21 cellular contexts compared by ENCODE assay signal in genomic region chr18:56162316-56162715, GRCh38.
DNase-seq lines count a peak whose midpoint lies in the region; ATAC-seq, FAIRE-seq and TF ChIP-seq lines count a peak whose summit lies in the region.
"Had no signal": no experiment of that assay in that cellular context is flagged by ENCODE, and none has a peak within 500 bp of the region (broad histone marks: within the 10 kb centered on the region; RNA-seq: fewer than 3 reads in every experiment).

No MANE protein-coding gene starts in this region.

- H4K20me1 ChIP-seq in astrocyte (ENCODE audit: insufficient read depth, low read length): no peaks in the 10 kb centered on the region

- no peaks in the 10 kb centered on the region for H3K27me3 ChIP-seq in astrocyte (ENCODE audit: insufficient read depth, low read length)
- H3K27me3 ChIP-seq in left ventricle myocardium inferior (ENCODE audit: low read depth): no peaks in the 10 kb centered on the region
- no peaks in the 10 kb centered on the region for H3K27me3 ChIP-seq in pancreas
- H3K27me3 ChIP-seq in HAP-1 (ENCODE audit: low read depth): no peaks in the 10 kb centered on the region

- in situ Hi-C loops in HAP-1 (cut with MboI; ENCODE audit: low sequenced_read_pairs): no loop called here

- TF ChIP-seq CTCF in HFFc6 (IDR thresholded peaks at IDR 0.05) (no peak), astrocyte (IDR thresholded peaks at IDR 0.05; ENCODE audit: insufficient read depth, low read depth, low read length) (no peak), left ventricle myocardium inferior (IDR thresholded peaks at IDR 0.05; ENCODE audit: borderline replicate concordance) (no peak), pancreas (IDR thresholded peaks at IDR 0.05) (no peak)

- ATAC-seq in pancreas: peak; percentile 76 to 86 (median 84)
- no peak for ATAC-seq in GM18517 (IDR thresholded peaks at IDR 0.05; ENCODE audit: unreplicated experiment)
- ATAC-seq: stimulated activated memory B cell treated with anti-CD40 and anti-IgM and Interleukin-4, amounts not matched to agents 10 μg/mL and 1 μg/mL and 100 μg/mL, for 72 hours; T-helper 17 cell had no signal

- H3K4me1 Mint-ChIP-seq in HFFc6 (ENCODE audit: low read depth) (peaks cover 72% of the 10 kb centered on the region), astrocyte (ENCODE audit: low read depth, unreplicated experiment) (peaks cover 23% of the 10 kb centered on the region)
- H3K4me1 Mint-ChIP-seq: stimulated activated memory B cell treated with anti-CD40 and anti-IgM and Interleukin-4, amounts not matched to agents 10 μg/mL and 1 μg/mL and 100 μg/mL, for 72 hours; T-helper 17 cell had no signal

- H3K9me3 ChIP-seq in astrocyte (ENCODE audit: insufficient read depth, low read depth, low read length) (no peaks in the 10 kb centered on the region), left ventricle myocardium inferior (replicated peaks) (no peaks in the 10 kb centered on the region), pancreas (no peaks in the 10 kb centered on the region), HAP-1 (no peaks in the 10 kb centered on the region; the same call in 1 of the 2 replicates)
- H3K9me3 ChIP-seq: Caco-2 had no signal

- intact Hi-C loops in left ventricle myocardium inferior (cut with micrococcal nuclease) (no loop called here), pancreas (cut with DNase I) (no loop called here), head of caudate nucleus (cut with DNase I) (no loop called here)

- no peak for DNase-seq in HFFc6
- no peak for DNase-seq in astrocyte (ENCODE audit: low read depth)
- DNase-seq in left ventricle myocardium inferior: no peak
- no peak for DNase-seq in pancreas
- no peak for DNase-seq in activated CD4-positive, CD25-positive, alpha-beta regulatory T cell treated with anti-CD3 and anti-CD28 coated beads, Interleukin-2, amount 50 U/mL, for 72 hours
- DNase-seq in head of caudate nucleus: no peak
- DNase-seq in HAP-1 (ENCODE audit: low spot score in 2 of 2): no peak
- DNase-seq: activated CD8-positive, alpha-beta memory T cell treated with anti-CD3 and anti-CD28 coated beads, Interleukin-2, amount 50 U/mL, for 4 hours; Caco-2; effector CD8-positive, alpha-beta T cell; foreskin melanocyte; mesendoderm; MM.1S; NCI-H2081 treated with DMSO at 0.1 percent for 48 hours; NCI-H82; occipital lobe; T-helper 17 cell had no signal

- H3K27me3 Mint-ChIP-seq in HFFc6 (ENCODE audit: insufficient read depth) (no peaks in the 10 kb centered on the region), astrocyte (ENCODE audit: low read depth, unreplicated experiment) (no peaks in the 10 kb centered on the region)
- H3K27me3 Mint-ChIP-seq: stimulated activated memory B cell treated with anti-CD40 and anti-IgM and Interleukin-4, amounts not matched to agents 10 μg/mL and 1 μg/mL and 100 μg/mL, for 72 hours; T-helper 17 cell had no signal

- no peak overlapping the region for H2AFZ ChIP-seq in astrocyte (ENCODE audit: low read depth, low read length)

- FAIRE-seq in astrocyte (lab: Jason Lieb, UNC) (no peak), pancreas (lab: Jason Lieb, UNC) (peak; percentile 95)
- FAIRE-seq: GM12892, urothelium cell line had no signal

- H3K4me2 ChIP-seq in astrocyte (ENCODE audit: low read length): no peak overlapping the region

- H3K36me3 ChIP-seq in astrocyte (ENCODE audit: insufficient read depth, low read length) (no peaks in the 10 kb centered on the region), left ventricle myocardium inferior (no peaks in the 10 kb centered on the region), pancreas (no peaks in the 10 kb centered on the region), HAP-1 (replicated peaks) (no peaks in the 10 kb centered on the region)

- peak overlapping the region; percentile 59 for H3K27ac Mint-ChIP-seq in HFFc6
- H3K27ac Mint-ChIP-seq in astrocyte (ENCODE audit: unreplicated experiment): peak overlapping the region; percentile 35
- H3K27ac Mint-ChIP-seq: stimulated activated memory B cell treated with anti-CD40 and anti-IgM and Interleukin-4, amounts not matched to agents 10 μg/mL and 1 μg/mL and 100 μg/mL, for 72 hours; T-helper 17 cell had no signal

- peaks cover 5% of the 10 kb centered on the region for H3K4me1 ChIP-seq in astrocyte (ENCODE audit: insufficient read depth, low read length)
- peaks cover 29% of the 10 kb centered on the region for H3K4me1 ChIP-seq in left ventricle myocardium inferior
- peaks cover 36 to 46% (median 46%) of the 10 kb centered on the region in 3 donors for H3K4me1 ChIP-seq in pancreas
- no peaks in the 10 kb centered on the region for H3K4me1 ChIP-seq in HAP-1
- H3K4me1 ChIP-seq: Caco-2 had no signal

- H3K9me3 Mint-ChIP-seq in HFFc6: no peaks in the 10 kb centered on the region
- H3K9me3 Mint-ChIP-seq in astrocyte (ENCODE audit: unreplicated experiment): peaks cover 2% of the 10 kb centered on the region
- H3K9me3 Mint-ChIP-seq: stimulated activated memory B cell treated with anti-CD40 and anti-IgM and Interleukin-4, amounts not matched to agents 10 μg/mL and 1 μg/mL and 100 μg/mL, for 72 hours had no signal

- H3K4me3 ChIP-seq in astrocyte (ENCODE audit: insufficient read depth, low read depth, low read length) (no peak overlapping the region), left ventricle myocardium inferior (no peak overlapping the region), pancreas (no peak overlapping the region), HAP-1 (no peak overlapping the region)

- 0% methylated on average over 1 of the region's 1 CpG for WGBS in pancreas, 2 donors

- no peak overlapping the region for H3K9ac ChIP-seq in astrocyte (ENCODE audit: low read length)

- H3K36me3 Mint-ChIP-seq in HFFc6 (ENCODE audit: low read depth) (peaks cover 4% of the 10 kb centered on the region; the same call in 1 of the 2 replicates), astrocyte (ENCODE audit: low read depth, unreplicated experiment) (peaks cover 2% of the 10 kb centered on the region)
- H3K36me3 Mint-ChIP-seq: stimulated activated memory B cell treated with anti-CD40 and anti-IgM and Interleukin-4, amounts not matched to agents 10 μg/mL and 1 μg/mL and 100 μg/mL, for 72 hours had no signal

- no peak overlapping the region for H3K4me3 Mint-ChIP-seq in HFFc6
- no peak overlapping the region for H3K4me3 Mint-ChIP-seq in astrocyte (ENCODE audit: unreplicated experiment)
- H3K4me3 Mint-ChIP-seq: stimulated activated memory B cell treated with anti-CD40 and anti-IgM and Interleukin-4, amounts not matched to agents 10 μg/mL and 1 μg/mL and 100 μg/mL, for 72 hours; T-helper 17 cell had no signal

- no peak overlapping the region for H3K27ac ChIP-seq in astrocyte (ENCODE audit: low read depth, low read length)
- H3K27ac ChIP-seq in left ventricle myocardium inferior (replicated peaks): peak overlapping the region; percentile 84
- H3K27ac ChIP-seq in pancreas: peak overlapping the region; percentile 68 to 86 (median 80)

- no peaks in the 10 kb centered on the region for H3K79me2 ChIP-seq in astrocyte (ENCODE audit: insufficient read depth, low read length)
